Comparison of ENCODE assay signal across 8 cellular contexts in the genomic region with DNA sequence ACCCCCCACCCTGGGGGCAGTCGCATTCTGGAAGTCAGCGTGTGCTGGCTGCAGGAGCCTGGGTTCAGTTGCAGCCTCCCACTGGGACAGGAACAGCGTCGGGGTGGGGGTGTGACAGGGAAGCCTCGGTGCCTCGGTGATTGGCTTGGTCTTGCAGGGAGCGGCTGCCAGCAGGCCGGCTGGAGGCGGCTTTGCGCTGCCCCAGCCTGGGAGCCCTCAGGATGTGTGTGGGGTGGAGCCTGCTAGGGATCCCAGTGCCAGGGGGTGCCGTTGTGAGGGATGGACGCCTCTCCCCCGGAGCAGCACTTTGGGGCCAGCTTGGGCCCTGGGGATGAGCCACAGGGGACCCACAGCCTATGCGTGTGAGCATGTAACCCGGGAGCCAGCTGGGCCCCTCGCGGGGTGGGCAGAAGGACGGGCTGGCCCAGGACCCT.
A peak's percentile ranks its signal among the peaks of the same experiment; 100 is the strongest.
DNase-seq lines count a peak whose midpoint lies in the region; ATAC-seq and TF ChIP-seq lines count a peak whose summit lies in the region.
"Had no signal": no experiment of that assay in that cellular context is flagged by ENCODE, and none has a peak within 500 bp of the region (broad histone marks: within the 10 kb centered on the region; RNA-seq: fewer than 3 reads in every experiment).

No MANE protein-coding gene starts in this region.

- peaks cover 10% of the 10 kb centered on the region for H3K27me3 Mint-ChIP-seq in glutamatergic neuron (ENCODE audit: unreplicated experiment)

- peak overlapping the region; percentile 82 for H3K4me3 Mint-ChIP-seq in glutamatergic neuron (ENCODE audit: unreplicated experiment)
- H3K4me3 Mint-ChIP-seq: T-helper 1 cell treated with Interleukin-12 subunit alpha and Interleukin-12 subunit beta and Interleukin-4 antibody, amounts not matched to agents 30 μg/mL and 1 μg/mL, for 36 hours had no signal

- peak overlapping the region; percentile 90 for H3K27ac ChIP-seq in neutrophil

- peaks cover 6% of the 10 kb centered on the region for H3K9me3 Mint-ChIP-seq in glutamatergic neuron (ENCODE audit: unreplicated experiment)
- H3K9me3 Mint-ChIP-seq: T-helper 1 cell treated with Interleukin-12 subunit alpha and Interleukin-12 subunit beta and Interleukin-4 antibody, amounts not matched to agents 30 μg/mL and 1 μg/mL, for 36 hours had no signal

- peaks cover 7% of the 10 kb centered on the region for H3K36me3 ChIP-seq in neutrophil

- peaks cover 20% of the 10 kb centered on the region for H3K4me1 Mint-ChIP-seq in glutamatergic neuron (ENCODE audit: low read depth, unreplicated experiment)

- H3K36me3 Mint-ChIP-seq in glutamatergic neuron (ENCODE audit: unreplicated experiment): no peaks in the 10 kb centered on the region

- TF ChIP-seq CTCF in glutamatergic neuron (IDR thresholded peaks at IDR 0.05; ENCODE audit: partially characterized antibody, unreplicated experiment): no peak
- no peak for TF ChIP-seq CTCF in neutrophil (IDR thresholded peaks at IDR 0.05)

- ATAC-seq in HG03025 (IDR thresholded peaks at IDR 0.05; ENCODE audit: low FRiP score, unreplicated experiment) (peak; percentile 9), HG03521 (IDR thresholded peaks at IDR 0.05; ENCODE audit: unreplicated experiment) (no peak)
- ATAC-seq in activated CD4-positive, CD25-positive, alpha-beta regulatory T cell treated with anti-CD3 and anti-CD28 coated beads, Interleukin-2, amount 50 U/mL, for 24 hours: no peak

- peaks cover 57 to 58% of the 10 kb centered on the region in 2 experiments for H3K4me1 ChIP-seq in neutrophil (ENCODE audit: control insufficient read depth in 1 of 2, insufficient read depth in 1 of 2, low read depth in 1 of 2, low read length in 1 of 2)

- peak overlapping the region; percentile 69 to 74 for H3K4me3 ChIP-seq in neutrophil (ENCODE audit: low read depth in 1 of 2, low read length in 1 of 2)

- H3K27me3 ChIP-seq in neutrophil: no peaks in the 10 kb centered on the region

- DNase-seq in UCSD-AML1 (lab: John Stamatoyannopoulos, UW; ENCODE audit: unreplicated experiment): peak; percentile 78
- DNase-seq in glutamatergic neuron: peak; percentile 56
- DNase-seq in GM19238 (ENCODE audit: insufficient read length, low spot score): no peak

- H3K27ac Mint-ChIP-seq in glutamatergic neuron (ENCODE audit: unreplicated experiment): no peak overlapping the region
- H3K27ac Mint-ChIP-seq: T-helper 1 cell treated with Interleukin-12 subunit alpha and Interleukin-12 subunit beta and Interleukin-4 antibody, amounts not matched to agents 30 μg/mL and 1 μg/mL, for 36 hours had no signal

- H3K9me3 ChIP-seq in neutrophil: no peaks in the 10 kb centered on the region
